9 cellular contexts compared by ENCODE assay signal in the genomic region with DNA sequence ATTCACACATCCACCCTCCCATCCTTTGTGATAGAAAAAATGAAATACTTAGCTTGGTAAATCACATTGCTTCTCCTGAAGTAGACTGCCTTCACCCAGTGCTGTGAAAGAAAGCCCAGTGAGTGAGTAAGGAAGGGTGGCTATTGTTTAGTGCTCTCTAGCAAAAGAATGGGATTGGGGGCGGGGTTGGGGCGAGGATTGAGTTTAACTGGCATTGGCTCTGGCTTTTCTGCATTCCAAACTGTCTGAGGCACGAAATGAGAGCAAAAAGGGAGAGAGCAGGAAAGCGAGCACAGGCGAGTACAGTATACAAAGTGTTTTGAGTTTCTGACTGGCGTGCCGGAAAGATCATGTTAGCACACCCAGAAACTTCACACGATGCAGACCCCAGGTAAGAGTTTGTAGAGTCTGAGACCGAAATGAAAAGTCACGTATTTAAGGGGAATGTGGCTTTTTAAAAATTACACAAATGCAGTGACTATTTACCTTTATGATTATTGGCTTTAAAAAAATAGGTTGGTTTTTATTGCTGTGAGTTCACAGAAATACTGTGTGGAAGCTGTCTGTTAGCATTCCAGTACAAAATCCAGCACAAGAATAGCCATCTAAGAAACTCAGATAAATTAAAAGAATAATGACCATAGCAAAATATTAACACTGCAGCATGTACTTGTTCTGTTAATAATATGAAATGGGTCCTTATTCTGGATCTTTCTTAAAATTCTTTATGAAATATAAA.
A peak's percentile ranks its signal among the peaks of the same experiment; 100 is the strongest.
DNase-seq lines count a peak whose midpoint lies in the region; ATAC-seq and TF ChIP-seq lines count a peak whose summit lies in the region.
"Had no signal": no experiment of that assay in that cellular context is flagged by ENCODE, and none has a peak within 500 bp of the region (broad histone marks: within the 10 kb centered on the region; RNA-seq: fewer than 3 reads in every experiment).

No MANE protein-coding gene starts in this region.

- no peaks in the 10 kb centered on the region for H3K27me3 ChIP-seq in A673 (replicated peaks; ENCODE audit: insufficient read depth, low read depth, low read length, poor library complexity)
- H3K27me3 ChIP-seq in mucosa of rectum (ENCODE audit: control insufficient read depth in 2 of 2, insufficient read depth in 2 of 2, low read length in 2 of 2) = no peaks in the 10 kb centered on the region
- H3K27me3 ChIP-seq: BLaER1 treated with 17β-estradiol and CSF1 and Interleukin-3, amounts not matched to agents 10 nM and 100 nM had no signal

- ATAC-seq in GM21390 (IDR thresholded peaks at IDR 0.05; ENCODE audit: unreplicated experiment) (no peak), GM18502 (IDR thresholded peaks at IDR 0.05; ENCODE audit: poor library complexity, unreplicated experiment) (no peak)

- H3K9ac ChIP-seq in mucosa of rectum (ENCODE audit: low read depth in 1 of 2, low read length in 2 of 2) = peak overlapping the region; percentile 51 to 60
- H3K9ac ChIP-seq: BLaER1 treated with 17β-estradiol and CSF1 and Interleukin-3, amounts not matched to agents 10 nM and 100 nM had no signal

- H3K36me3 ChIP-seq in A673 (ENCODE audit: insufficient read depth, low read length, poor library complexity, severe bottlenecking) (no peaks in the 10 kb centered on the region), mucosa of rectum (ENCODE audit: control insufficient read depth in 2 of 2, insufficient read depth in 2 of 2, low read length in 2 of 2) (no peaks in the 10 kb centered on the region)
- H3K36me3 ChIP-seq: BLaER1 treated with 17β-estradiol and CSF1 and Interleukin-3, amounts not matched to agents 10 nM and 100 nM had no signal

- BruUV-seq in A673 (replicated peaks; lab: Mats Ljungman, UMichigan) = no TSS peak

- peaks cover 38% of the 10 kb centered on the region for H3K4me1 ChIP-seq in A673 (ENCODE audit: insufficient read depth, low read length, poor library complexity, severe bottlenecking)
- H3K4me1 ChIP-seq in mucosa of rectum (ENCODE audit: control insufficient read depth in 2 of 2, insufficient read depth in 2 of 2, low read length in 2 of 2) = peaks cover 3 to 7% of the 10 kb centered on the region in 2 donors

- no peak overlapping the region for H3K4me3 ChIP-seq in A673 (ENCODE audit: low read depth, low read length, poor library complexity, severe bottlenecking)
- H3K4me3 ChIP-seq in epithelial cell of proximal tubule (ENCODE audit: low read depth, low read length) = peak overlapping the region; percentile 39
- peak overlapping the region; percentile 45 to 70 for H3K4me3 ChIP-seq in mucosa of rectum (ENCODE audit: low read length in 2 of 2)
- H3K4me3 ChIP-seq: BLaER1 treated with 17β-estradiol and CSF1 and Interleukin-3, amounts not matched to agents 10 nM and 100 nM had no signal

- DNase-seq in A673 (ENCODE audit: low spot score) = peak; percentile 77
- peak; percentile 85 for DNase-seq in NCI-H2227 treated with DMSO at 0.1 percent for 48 hours (lab: John Stamatoyannopoulos, UW)
- DNase-seq in epithelial cell of proximal tubule (ENCODE audit: low read depth) = peak; percentile 49
- DNase-seq in NCI-H1436 (lab: John Stamatoyannopoulos, UW) = no peak
- DNase-seq in activated gamma-delta T cell treated with Interleukin-2 at 50 U/mL for 16 hours = no peak

- no peaks in the 10 kb centered on the region for H3K9me3 ChIP-seq in A673 (ENCODE audit: low read depth, low read length, poor library complexity, severe bottlenecking)
- H3K9me3 ChIP-seq in mucosa of rectum (ENCODE audit: control insufficient read depth in 2 of 2, low read length in 2 of 2) = no peaks in the 10 kb centered on the region
- H3K9me3 ChIP-seq: BLaER1 treated with 17β-estradiol and CSF1 and Interleukin-3, amounts not matched to agents 10 nM and 100 nM had no signal

- TF ChIP-seq CTCF in A673 (conservative IDR thresholded peaks at IDR 0.05; ENCODE audit: low read depth, low read length) = no peak
- no peak for TF ChIP-seq CTCF in epithelial cell of proximal tubule (conservative IDR thresholded peaks at IDR 0.05; ENCODE audit: low read depth, low read length)

- CTCF ChIA-PET in A673 (lab: Charles Lee) = no interaction called here

- intact Hi-C loops in A673 (cut with micrococcal nuclease; ENCODE audit: unreplicated experiment) = no loop called here

- peak overlapping the region; percentile 19 for H3K27ac ChIP-seq in A673 (ENCODE audit: low read depth, low read length, poor library complexity, severe bottlenecking)
- peak overlapping the region; percentile 53 to 71 for H3K27ac ChIP-seq in mucosa of rectum (ENCODE audit: low read depth in 2 of 2, low read length in 2 of 2)
- H3K27ac ChIP-seq: BLaER1 treated with 17β-estradiol and CSF1 and Interleukin-3, amounts not matched to agents 10 nM and 100 nM had no signal

- POLR2A ChIA-PET in A673 (lab: Charles Lee; ENCODE audit: low non-redundant PET) = no interaction called here

Comparison
In these comparisons a context has a peak if more than half of its experiments do, and no peak if none do; other contexts are left out.
1. DNase-seq: peak in A673 (single experiment), NCI-H2227 treated with DMSO at 0.1 percent for 48 hours (single experiment) and epithelial cell of proximal tubule (single experiment); none in NCI-H1436 (single experiment) and activated gamma-delta T cell treated with Interleukin-2 at 50 U/mL for 16 hours (single experiment).